Comparison of ENCODE assay signal across 10 cellular contexts in genomic region chr14:64715628-64716412, GRCh38. TPM values are rescaled to one million over a fixed set of nuclear protein-coding genes. Genes with fewer than 3 reads are reported as not detected.
DNase-seq lines count a peak whose midpoint lies in the region; ATAC-seq and TF ChIP-seq lines count a peak whose summit lies in the region.
"Had no signal": no experiment of that assay in that cellular context is flagged by ENCODE, and none has a peak within 500 bp of the region (broad histone marks: within the 10 kb centered on the region; RNA-seq: fewer than 3 reads in every experiment).

No MANE protein-coding gene starts in this region.

- ATAC-seq in HG03439 (IDR thresholded peaks at IDR 0.05; ENCODE audit: unreplicated experiment) = no peak

- peak overlapping the region; percentile 42 for H3K4me3 ChIP-seq in brain microvascular endothelial cell (ENCODE audit: low read depth, low read length)
- H3K4me3 ChIP-seq in effector memory CD4-positive, alpha-beta T cell (ENCODE audit: insufficient read depth, low read depth, low read length, poor library complexity, severe bottlenecking) = no peak overlapping the region

- DNase-seq in Calu3 (peak; percentile 52), brain microvascular endothelial cell (no peak), iPS-NIHi11 (ENCODE audit: low spot score) (peak; percentile 66), putamen (ENCODE audit: low spot score) (peak; percentile 79), NCI-H1105 (lab: John Stamatoyannopoulos, UW) (no peak)
- DNase-seq in effector memory CD4-positive, alpha-beta T cell = no peak
- no peak for DNase-seq in stimulated activated CD4-positive, alpha-beta T cell treated with anti-CD3 and anti-CD28 coated beads, Interleukin-1b, Interleukin-23, amount 100 ng/mL, for 48 hours
- DNase-seq: activated CD4-positive, alpha-beta T cell treated with anti-CD3 and anti-CD28 coated beads for 48 hours; NCI-H1694 treated with DMSO at 0.1 percent for 48 hours had no signal

- TSS peak; percentile 82 for BruUV-seq in Calu3 (replicated peaks; lab: Mats Ljungman, UMichigan)

- H3K36me3 Mint-ChIP-seq in Calu3 (ENCODE audit: insufficient read depth, unreplicated experiment) = peaks cover 35% of the 10 kb centered on the region

- TF ChIP-seq CTCF in Calu3 (IDR thresholded peaks at IDR 0.05; ENCODE audit: unreplicated experiment) = no peak
- TF ChIP-seq CTCF in brain microvascular endothelial cell (IDR thresholded peaks at IDR 0.05; ENCODE audit: low read depth, low read length, missing control alignments) = no peak

- H3K9me3 Mint-ChIP-seq in Calu3 (ENCODE audit: low read depth, unreplicated experiment) = peaks cover 3% of the 10 kb centered on the region

- H3K27ac Mint-ChIP-seq in Calu3 (ENCODE audit: unreplicated experiment) = peak overlapping the region; percentile 89

- in situ Hi-C loops in brain microvascular endothelial cell (cut with HindIII; ENCODE audit: low pct_ligation_motif_present, low sequenced_read_pairs) = no loop called here

- peak overlapping the region; percentile 70 for H3K4me3 Mint-ChIP-seq in Calu3 (ENCODE audit: low read depth, unreplicated experiment)

- no peaks in the 10 kb centered on the region for H3K27me3 Mint-ChIP-seq in Calu3 (ENCODE audit: unreplicated experiment)

- intact Hi-C loops in Calu3 (cut with micrococcal nuclease; ENCODE audit: unreplicated experiment) = loop anchor here (5.0 kb wide), 1 partner anchor 44 kb away; no protein-coding TSS in a partner anchor

- H3K4me1 ChIP-seq in effector memory CD4-positive, alpha-beta T cell (ENCODE audit: control insufficient read depth, insufficient read depth, low read length, poor library complexity, severe bottlenecking) = peaks cover 66% of the 10 kb centered on the region

- H3K4me1 Mint-ChIP-seq in Calu3 (ENCODE audit: low read depth, unreplicated experiment) = peaks cover 63% of the 10 kb centered on the region

- H3K27ac ChIP-seq in brain microvascular endothelial cell = peak overlapping the region; percentile 66
- H3K27ac ChIP-seq in effector memory CD4-positive, alpha-beta T cell (ENCODE audit: insufficient read depth, low read length, poor library complexity, severe bottlenecking) = no peak overlapping the region

- no peaks in the 10 kb centered on the region for H3K27me3 ChIP-seq in brain microvascular endothelial cell (replicated peaks)
- no peaks in the 10 kb centered on the region for H3K27me3 ChIP-seq in effector memory CD4-positive, alpha-beta T cell (replicated peaks; ENCODE audit: control insufficient read depth, insufficient read depth, low read length, poor library complexity, severe bottlenecking)

- no peaks in the 10 kb centered on the region for H3K36me3 ChIP-seq in brain microvascular endothelial cell (replicated peaks)
- H3K36me3 ChIP-seq in effector memory CD4-positive, alpha-beta T cell (ENCODE audit: control insufficient read depth, insufficient read depth, low read length) = no peaks in the 10 kb centered on the region

- CTCF ChIA-PET in Calu3 (lab: Charles Lee) = interaction anchor here (1.1 kb wide), 1 partner anchor 9 kb away, joined by 3 read pairs; no protein-coding TSS in a partner anchor

- H3K9me3 ChIP-seq in effector memory CD4-positive, alpha-beta T cell (ENCODE audit: control insufficient read depth, low read length) = no peaks in the 10 kb centered on the region

RNA-seq across cellular contexts. Expression of gene PLEKHG3, which starts 11.6 kb away (rescaled TPM):
- 39.0 and 53.6 TPM in 2 replicates for total RNA-seq in Calu3 (2022)

Comparison
In these comparisons a context has a peak if more than half of its experiments do, and no peak if none do; other contexts are left out.
1. DNase-seq: peak in Calu3 (single experiment), iPS-NIHi11 (single experiment) and putamen (single experiment); none in brain microvascular endothelial cell (single experiment), NCI-H1105 (single experiment), effector memory CD4-positive, alpha-beta T cell (0 of 3) and stimulated activated CD4-positive, alpha-beta T cell treated with anti-CD3 and anti-CD28 coated beads, Interleukin-1b, Interleukin-23, amount 100 ng/mL, for 48 hours (single experiment).